8 cellular contexts compared by ENCODE assay signal in genomic region chr14:64654072-64654899, GRCh38. TPM values are rescaled to one million over a fixed set of nuclear protein-coding genes. Genes with fewer than 3 reads are reported as not detected.
DNase-seq lines count a peak whose midpoint lies in the region; ATAC-seq, FAIRE-seq and TF ChIP-seq lines count a peak whose summit lies in the region.

No MANE protein-coding gene starts in this region.

- H3K27me3 Mint-ChIP-seq in activated T-helper 17 cell treated with anti-CD3 and anti-CD28 coated beads, Interleukin-2, amount 50 U/mL, for 72 hours, result peaks cover under 1% of the 10 kb centered on the region

- H3K4me3 Mint-ChIP-seq in activated T-helper 17 cell treated with anti-CD3 and anti-CD28 coated beads, Interleukin-2, amount 50 U/mL, for 72 hours, result no peak overlapping the region

- no peak overlapping the region for H2AFZ ChIP-seq in keratinocyte (ENCODE audit: control insufficient read depth, low read length)

- H3K27ac ChIP-seq in AG04450 (ENCODE audit: low read depth, low read length) (peak overlapping the region; percentile 65), keratinocyte (ENCODE audit: control insufficient read depth, insufficient read depth, low read length) (no peak overlapping the region), aorta (ENCODE audit: low read depth in 1 of 2, low read length in 2 of 2) (peak overlapping the region; percentile 51 to 52)

- 27 to 28% methylated on average over 7 of the region's 7 CpGs for WGBS in aorta, 2 donors

- POLR2A ChIA-PET in AG04450 (lab: Yijun Ruan, JAX), result interaction anchor here (0.9 to 1.7 kb wide), 4 partner anchors 9 to 114 kb away, joined by 3 to 17 read pairs (median 6); partner anchors contain the start of gene HSPA2

- no peaks in the 10 kb centered on the region for H3K9me1 ChIP-seq in keratinocyte (ENCODE audit: control insufficient read depth, extremely low read depth, insufficient read depth, low read length)

- H3K36me3 ChIP-seq in keratinocyte (ENCODE audit: control insufficient read depth in 2 of 2, extremely low read depth in 1 of 2, insufficient read depth in 2 of 2, low read length in 2 of 2) (no peaks in the 10 kb centered on the region), aorta (ENCODE audit: control insufficient read depth in 1 of 2, insufficient read depth in 2 of 2, low read length in 1 of 2) (no peaks in the 10 kb centered on the region)

- no peaks in the 10 kb centered on the region for H3K79me2 ChIP-seq in keratinocyte (ENCODE audit: control insufficient read depth, insufficient read depth, low read length)

- CTCF ChIA-PET in AG04450 (lab: Charles Lee), result interaction anchor here (1.2 to 1.5 kb wide), 4 partner anchors 18 to 169 kb away, joined by 3 to 6 read pairs (median 4); partner anchors contain the start of gene HSPA2

- H3K27me3 ChIP-seq in AG04450 (ENCODE audit: control insufficient read depth, insufficient read depth, low read length), result peaks cover 2% of the 10 kb centered on the region
- peaks cover 5% of the 10 kb centered on the region for H3K27me3 ChIP-seq in keratinocyte (ENCODE audit: control insufficient read depth, extremely low read depth, insufficient read depth, low read length)
- H3K27me3 ChIP-seq in aorta (ENCODE audit: control insufficient read depth in 1 of 2, insufficient read depth in 2 of 2, low read length in 1 of 2), result no peaks in the 10 kb centered on the region

- ATAC-seq in HG02798 (IDR thresholded peaks at IDR 0.05; ENCODE audit: poor library complexity, unreplicated experiment), result peak; percentile 50
- ATAC-seq in activated T-helper 17 cell treated with anti-CD3 and anti-CD28 coated beads, Interleukin-2, amount 50 U/mL, for 72 hours (replicated peaks), result peak; percentile 81
- peak; percentile 73 for ATAC-seq in aorta (ENCODE audit: low FRiP score)
- no peak for ATAC-seq in GM21529 (IDR thresholded peaks at IDR 0.05; ENCODE audit: unreplicated experiment)

- H3K27ac Mint-ChIP-seq in activated T-helper 17 cell treated with anti-CD3 and anti-CD28 coated beads, Interleukin-2, amount 50 U/mL, for 72 hours, result no peak overlapping the region

- H3K4me1 Mint-ChIP-seq in activated T-helper 17 cell treated with anti-CD3 and anti-CD28 coated beads, Interleukin-2, amount 50 U/mL, for 72 hours, result peaks cover 7% of the 10 kb centered on the region

- TF ChIP-seq CTCF in AG04450 (IDR thresholded peaks at IDR 0.05; ENCODE audit: low read depth, low read length) (no peak), keratinocyte (optimal IDR thresholded peaks at IDR 0.05 in 1 of 3, IDR thresholded peaks at IDR 0.05 in 1 of 3, conservative IDR thresholded peaks at IDR 0.05 in 1 of 3; ENCODE audit: extremely low read depth in 1 of 3, insufficient read depth in 2 of 3, low read length in 3 of 3) (no peak)

- no peaks in the 10 kb centered on the region for H3K9me3 Mint-ChIP-seq in activated T-helper 17 cell treated with anti-CD3 and anti-CD28 coated beads, Interleukin-2, amount 50 U/mL, for 72 hours

- intact Hi-C loops in aorta (cut with DNase I), result no loop called here

- dilution Hi-C loops in keratinocyte (cut with MboI; ENCODE audit: extremely low pct_ligation_motif_present, low sequenced_read_pairs), result no loop called here

- peak; percentile 84 for FAIRE-seq in keratinocyte (lab: Jason Lieb, UNC)

- DNase-seq in AG04450 (ENCODE audit: low read depth, low spot score) (peak; percentile 74), keratinocyte (ENCODE audit: low read depth, low spot score) (no peak), aorta (no peak), putamen (ENCODE audit: low spot score) (no peak)
- no peak for DNase-seq in activated naive CD4-positive, alpha-beta T cell (lab: John Stamatoyannopoulos, UW)

- H3K9me3 ChIP-seq in AG04450 (ENCODE audit: control insufficient read depth, insufficient read depth, low read length) (peaks cover 3% of the 10 kb centered on the region; the same call in 1 of the 2 replicates), keratinocyte (ENCODE audit: control insufficient read depth, low read depth, low read length) (no peaks in the 10 kb centered on the region), aorta (ENCODE audit: control insufficient read depth, low read length) (no peaks in the 10 kb centered on the region)

- no peak overlapping the region for H3K9ac ChIP-seq in keratinocyte (ENCODE audit: control insufficient read depth, extremely low read depth, insufficient read depth, low read length)

- H3K4me1 ChIP-seq in keratinocyte (ENCODE audit: control insufficient read depth, extremely low read depth, insufficient read depth, low read length) (peaks cover 9% of the 10 kb centered on the region), aorta (ENCODE audit: control insufficient read depth in 1 of 2, insufficient read depth in 2 of 2, low read length in 2 of 2) (peaks cover 0 to 3% of the 10 kb centered on the region in 2 donors)

- H3K4me3 ChIP-seq in AG04450 (ENCODE audit: low read depth, low read length), result no peak overlapping the region
- H3K4me3 ChIP-seq in keratinocyte (ENCODE audit: control insufficient read depth in 2 of 3, extremely low read depth in 1 of 3, insufficient read depth in 2 of 3, low read depth in 1 of 3, low read length in 3 of 3), result no peak overlapping the region
- H3K4me3 ChIP-seq in aorta (ENCODE audit: low read length in 2 of 2), result no peak overlapping the region

- H3K36me3 Mint-ChIP-seq in activated T-helper 17 cell treated with anti-CD3 and anti-CD28 coated beads, Interleukin-2, amount 50 U/mL, for 72 hours (ENCODE audit: low read depth), result no peaks in the 10 kb centered on the region

- H4K20me1 ChIP-seq in keratinocyte (ENCODE audit: control insufficient read depth, extremely low read depth, insufficient read depth, low read length), result no peaks in the 10 kb centered on the region

- peak overlapping the region; percentile 4 for H3K4me2 ChIP-seq in keratinocyte (ENCODE audit: control insufficient read depth, extremely low read depth, insufficient read depth, low read depth, low read length)

RNA-seq across cellular contexts. Expression of gene PLEKHG3, which starts 49.9 kb away (rescaled TPM):
- polyA plus RNA-seq in AG04450 (2011; rRNA removed) (6.4 and 6.6 TPM in 2 replicates), keratinocyte (71.0 to 89.1 TPM (median 73.2 TPM) in 3 replicates), aorta (10 to 100 TPM; 10.9 to 49.8 TPM)
- polyA minus RNA-seq in AG04450 (2011; rRNA and poly(A)+ RNA removed), result 8.1 and 12.0 TPM in 2 replicates
- 10 to 100 TPM; 17.2 to 19.2 TPM for total RNA-seq in activated T-helper 17 cell treated with anti-CD3 and anti-CD28 coated beads, Interleukin-2, amount 50 U/mL, for 72 hours
- polyA plus RNA-seq in keratinocyte (2011; ENCODE audit: low read depth), result 19.7 TPM
- 49.2 and 65.2 TPM in 2 replicates for polyA plus RNA-seq in keratinocyte (2011; cell fraction: cytosol; rRNA removed)
- 171 and 186 TPM in 2 replicates for polyA plus RNA-seq in keratinocyte (2011; cell fraction: nucleus; rRNA removed)
- 36.9 and 94.1 TPM in 2 replicates for polyA plus RNA-seq in keratinocyte (2012; ENCODE audit: low replicate concordance)
- polyA minus RNA-seq in keratinocyte, result 96.2 to 104 TPM (median 102 TPM) in 3 replicates
- polyA minus RNA-seq in keratinocyte (2011; cell fraction: cytosol; rRNA and poly(A)+ RNA removed), result 107 TPM
- 103 and 143 TPM in 2 replicates for polyA minus RNA-seq in keratinocyte (2011; cell fraction: nucleus; rRNA and poly(A)+ RNA removed)
- total RNA-seq in aorta, result 10 to 100 TPM; 46.5 to 82.9 TPM
